In the genomic region with DNA sequence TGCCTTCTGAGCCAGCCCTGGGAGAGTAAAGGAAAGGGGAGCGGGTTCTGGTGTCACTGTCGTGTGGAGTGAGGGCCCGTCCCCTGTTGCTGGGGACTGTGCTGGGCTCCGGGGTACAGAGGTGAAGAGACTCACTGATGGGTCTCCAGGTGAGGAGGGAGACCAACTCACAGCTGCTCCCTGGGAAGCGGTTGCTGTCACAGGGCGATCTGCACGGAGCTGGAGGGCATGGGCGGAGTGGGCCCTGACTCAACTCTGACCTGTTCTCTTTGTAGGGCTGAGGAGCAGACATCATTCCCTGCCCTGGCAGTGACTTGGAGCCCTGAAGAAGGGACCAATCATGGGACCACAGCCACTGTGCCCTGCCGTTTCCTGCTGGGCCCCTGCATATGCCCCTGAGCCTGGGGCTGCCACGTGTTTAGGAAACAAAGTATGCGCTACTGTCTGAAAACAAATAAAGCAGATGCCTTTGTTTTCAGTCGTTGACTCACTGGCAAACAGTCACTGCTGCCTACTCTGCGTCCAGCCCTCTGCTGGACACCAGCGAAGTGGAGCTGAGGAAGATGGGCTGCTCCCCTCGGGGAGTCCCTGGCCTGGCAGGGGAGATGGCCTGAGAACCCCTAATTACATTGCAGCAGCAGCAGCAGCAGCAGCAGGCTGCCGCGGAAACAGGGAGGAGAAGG, we compare ENCODE assay signal across 10 cellular contexts. TPM values are rescaled to one million over a fixed set of nuclear protein-coding genes. Genes with fewer than 3 reads are reported as not detected.
DNase-seq lines count a peak whose midpoint lies in the region; ATAC-seq, FAIRE-seq and TF ChIP-seq lines count a peak whose summit lies in the region.
"Had no signal": no experiment of that assay in that cellular context is flagged by ENCODE, and none has a peak within 500 bp of the region (broad histone marks: within the 10 kb centered on the region; RNA-seq: fewer than 3 reads in every experiment).

No MANE protein-coding gene starts in this region.

- peak overlapping the region; percentile 64 for H3K27ac ChIP-seq in angular gyrus (ENCODE audit: low read depth, low read length)
- H3K27ac ChIP-seq: SK-N-MC had no signal

- no peak for FAIRE-seq in H54 (lab: Jason Lieb, UNC)
- FAIRE-seq: colon had no signal

- DNase-seq in A172 (ENCODE audit: low spot score) = peak; percentile 78
- DNase-seq in H54 (ENCODE audit: insufficient read length, low spot score) = peak; percentile 61
- peak; percentile 63 for DNase-seq in iPS-NIHi11 (ENCODE audit: low spot score)
- no peak for DNase-seq in NCI-H446 treated with DMSO at 0.1 percent for 48 hours (lab: John Stamatoyannopoulos, UW)
- DNase-seq in NK-92 (lab: John Stamatoyannopoulos, UW; ENCODE audit: unreplicated experiment) = no peak
- no peak for DNase-seq in NOMO-1 (lab: John Stamatoyannopoulos, UW; ENCODE audit: unreplicated experiment in 2 of 2)

- no peak for ATAC-seq in HG03460 (IDR thresholded peaks at IDR 0.05; ENCODE audit: unreplicated experiment)

- no peak for TF ChIP-seq POLR2A in H54 (IDR thresholded peaks at IDR 0.05; ENCODE audit: low read depth, low read length)

RNA-seq across cellular contexts. Expression of a gene that starts 22.9 kb away (rescaled TPM):
- 51.3 and 55.1 TPM in 2 replicates for total RNA-seq in A172 (2014; rRNA removed; shearing (Covaris generic))

Comparison
In these comparisons a context has a peak if more than half of its experiments do, and no peak if none do; other contexts are left out.
1. DNase-seq: peak in A172 (single experiment), H54 (single experiment) and iPS-NIHi11 (single experiment); none in NCI-H446 treated with DMSO at 0.1 percent for 48 hours (single experiment), NK-92 (single experiment) and NOMO-1 (0 of 2).